2 cellular contexts compared by ENCODE assay signal in genomic region chr1:41158147-41158875, GRCh38.
TF ChIP-seq lines count a peak whose summit lies in the region.

No MANE protein-coding gene starts in this region.

TF ChIP-seq in GM23338, 12 proteins besides CTCF, POLR2A, EP300 and RAD21 (continued from another document):
- TF ChIP-seq, protein P1, sequence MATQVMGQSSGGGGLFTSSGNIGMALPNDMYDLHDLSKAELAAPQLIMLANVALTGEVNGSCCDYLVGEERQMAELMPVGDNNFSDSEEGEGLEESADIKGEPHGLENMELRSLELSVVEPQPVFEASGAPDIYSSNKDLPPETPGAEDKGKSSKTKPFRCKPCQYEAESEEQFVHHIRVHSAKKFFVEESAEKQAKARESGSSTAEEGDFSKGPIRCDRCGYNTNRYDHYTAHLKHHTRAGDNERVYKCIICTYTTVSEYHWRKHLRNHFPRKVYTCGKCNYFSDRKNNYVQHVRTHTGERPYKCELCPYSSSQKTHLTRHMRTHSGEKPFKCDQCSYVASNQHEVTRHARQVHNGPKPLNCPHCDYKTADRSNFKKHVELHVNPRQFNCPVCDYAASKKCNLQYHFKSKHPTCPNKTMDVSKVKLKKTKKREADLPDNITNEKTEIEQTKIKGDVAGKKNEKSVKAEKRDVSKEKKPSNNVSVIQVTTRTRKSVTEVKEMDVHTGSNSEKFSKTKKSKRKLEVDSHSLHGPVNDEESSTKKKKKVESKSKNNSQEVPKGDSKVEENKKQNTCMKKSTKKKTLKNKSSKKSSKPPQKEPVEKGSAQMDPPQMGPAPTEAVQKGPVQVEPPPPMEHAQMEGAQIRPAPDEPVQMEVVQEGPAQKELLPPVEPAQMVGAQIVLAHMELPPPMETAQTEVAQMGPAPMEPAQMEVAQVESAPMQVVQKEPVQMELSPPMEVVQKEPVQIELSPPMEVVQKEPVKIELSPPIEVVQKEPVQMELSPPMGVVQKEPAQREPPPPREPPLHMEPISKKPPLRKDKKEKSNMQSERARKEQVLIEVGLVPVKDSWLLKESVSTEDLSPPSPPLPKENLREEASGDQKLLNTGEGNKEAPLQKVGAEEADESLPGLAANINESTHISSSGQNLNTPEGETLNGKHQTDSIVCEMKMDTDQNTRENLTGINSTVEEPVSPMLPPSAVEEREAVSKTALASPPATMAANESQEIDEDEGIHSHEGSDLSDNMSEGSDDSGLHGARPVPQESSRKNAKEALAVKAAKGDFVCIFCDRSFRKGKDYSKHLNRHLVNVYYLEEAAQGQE (IDR thresholded peaks at IDR 0.05; ENCODE audit: unreplicated experiment), result no peak
- no peak for TF ChIP-seq POLR2AphosphoS5 (IDR thresholded peaks at IDR 0.05; ENCODE audit: low read depth)
- no peak for TF ChIP-seq ZNF462 (CRISPR knock-in tag; IDR thresholded peaks at IDR 0.05)
- TF ChIP-seq, protein P2, sequence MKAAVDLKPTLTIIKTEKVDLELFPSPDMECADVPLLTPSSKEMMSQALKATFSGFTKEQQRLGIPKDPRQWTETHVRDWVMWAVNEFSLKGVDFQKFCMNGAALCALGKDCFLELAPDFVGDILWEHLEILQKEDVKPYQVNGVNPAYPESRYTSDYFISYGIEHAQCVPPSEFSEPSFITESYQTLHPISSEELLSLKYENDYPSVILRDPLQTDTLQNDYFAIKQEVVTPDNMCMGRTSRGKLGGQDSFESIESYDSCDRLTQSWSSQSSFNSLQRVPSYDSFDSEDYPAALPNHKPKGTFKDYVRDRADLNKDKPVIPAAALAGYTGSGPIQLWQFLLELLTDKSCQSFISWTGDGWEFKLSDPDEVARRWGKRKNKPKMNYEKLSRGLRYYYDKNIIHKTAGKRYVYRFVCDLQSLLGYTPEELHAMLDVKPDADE (IDR thresholded peaks at IDR 0.05), result no peak
- TF ChIP-seq ZNF331 (CRISPR knock-in tag; IDR thresholded peaks at IDR 0.05; ENCODE audit: low read depth), result no peak
- no peak for TF ChIP-seq ZNF114 (CRISPR knock-in tag; IDR thresholded peaks at IDR 0.05)
- no peak for TF ChIP-seq EZH2phosphoT487 (IDR thresholded peaks at IDR 0.05; ENCODE audit: unreplicated experiment)
- no peak for TF ChIP-seq NANOG (IDR thresholded peaks at IDR 0.05; ENCODE audit: borderline replicate concordance)
- TF ChIP-seq EZH2 (IDR thresholded peaks at IDR 0.05; ENCODE audit: low read depth, unreplicated experiment), result no peak
- TF ChIP-seq JUNB (IDR thresholded peaks at IDR 0.05; ENCODE audit: unreplicated experiment), result no peak
- TF ChIP-seq CREB1 (CRISPR knock-in tag; IDR thresholded peaks at IDR 0.05; ENCODE audit: low read depth), result no peak

TF ChIP-seq in HEK293T, 16 proteins besides CTCF, POLR2A, EP300 and RAD21 (continued from another document):
- TF ChIP-seq LEF1 (IDR thresholded peaks at IDR 0.05; ENCODE audit: borderline replicate concordance), result no peak
- no peak for TF ChIP-seq FOXK2 (IDR thresholded peaks at IDR 0.05)
- no peak for TF ChIP-seq ELF4 (IDR thresholded peaks at IDR 0.05)
- TF ChIP-seq ZNF384 (IDR thresholded peaks at IDR 0.05), result no peak
- no peak for TF ChIP-seq CTBP1 (IDR thresholded peaks at IDR 0.05; ENCODE audit: borderline replicate concordance)
- TF ChIP-seq NFRKB (IDR thresholded peaks at IDR 0.05), result no peak
- TF ChIP-seq FOXA1 (IDR thresholded peaks at IDR 0.05), result no peak
